2 cellular contexts compared by ENCODE assay signal in genomic region chr16:57380671-57381462, GRCh38.
TF ChIP-seq lines count a peak whose summit lies in the region.

No MANE protein-coding gene starts in this region.

TF ChIP-seq in IMR-90, 13 proteins besides CTCF, POLR2A, EP300 and RAD21:
- TF ChIP-seq CHD1 (IDR thresholded peaks at IDR 0.05; ENCODE audit: low read depth, low read length) = no peak

TF ChIP-seq in K562, 482 proteins besides CTCF, POLR2A, EP300 and RAD21:
- TF ChIP-seq CHD1 (IDR thresholded peaks at IDR 0.05; ENCODE audit: low read length) (no peak), HCFC1 (IDR thresholded peaks at IDR 0.05; ENCODE audit: low read depth, low read length) (no peak), SUPT5H (IDR thresholded peaks at IDR 0.05) (no peak), ZNF316 (IDR thresholded peaks at IDR 0.05) (no peak), NFIC (IDR thresholded peaks at IDR 0.05) (peak; percentile 77), ELF4 (CRISPR knock-in tag; IDR thresholded peaks at IDR 0.05) (no peak), ZNF583 (CRISPR knock-in tag; IDR thresholded peaks at IDR 0.05) (no peak), TOE1 (IDR thresholded peaks at IDR 0.05; ENCODE audit: borderline replicate concordance) (no peak), TOE1 (CRISPR knock-in tag; IDR thresholded peaks at IDR 0.05; ENCODE audit: borderline replicate concordance, low read depth) (no peak), JUN (IDR thresholded peaks at IDR 0.05; ENCODE audit: borderline replicate concordance, low read depth, low read length) (no peak), JUN (CRISPR knock-in tag; IDR thresholded peaks at IDR 0.05; ENCODE audit: borderline replicate concordance) (no peak), ELF2 (CRISPR knock-in tag; IDR thresholded peaks at IDR 0.05) (no peak), HMG20B (CRISPR knock-in tag; IDR thresholded peaks at IDR 0.05) (no peak), RBM25 (IDR thresholded peaks at IDR 0.05; ENCODE audit: low read depth, low read length, severe bottlenecking) (peak; percentile 62), MYNN (IDR thresholded peaks at IDR 0.05) (no peak), MYNN (CRISPR knock-in tag; IDR thresholded peaks at IDR 0.05) (no peak), PHF20 (IDR thresholded peaks at IDR 0.05; ENCODE audit: partially characterized antibody) (no peak), BCOR (IDR thresholded peaks at IDR 0.05) (0 out of 2 replicates have a peak, but pooled peaks have one; percentile 27)
- TF ChIP-seq, protein P1, sequence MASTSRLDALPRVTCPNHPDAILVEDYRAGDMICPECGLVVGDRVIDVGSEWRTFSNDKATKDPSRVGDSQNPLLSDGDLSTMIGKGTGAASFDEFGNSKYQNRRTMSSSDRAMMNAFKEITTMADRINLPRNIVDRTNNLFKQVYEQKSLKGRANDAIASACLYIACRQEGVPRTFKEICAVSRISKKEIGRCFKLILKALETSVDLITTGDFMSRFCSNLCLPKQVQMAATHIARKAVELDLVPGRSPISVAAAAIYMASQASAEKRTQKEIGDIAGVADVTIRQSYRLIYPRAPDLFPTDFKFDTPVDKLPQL (IDR thresholded peaks at IDR 0.05; ENCODE audit: extremely low read depth, insufficient read length) = no peak
- TF ChIP-seq, protein P2, sequence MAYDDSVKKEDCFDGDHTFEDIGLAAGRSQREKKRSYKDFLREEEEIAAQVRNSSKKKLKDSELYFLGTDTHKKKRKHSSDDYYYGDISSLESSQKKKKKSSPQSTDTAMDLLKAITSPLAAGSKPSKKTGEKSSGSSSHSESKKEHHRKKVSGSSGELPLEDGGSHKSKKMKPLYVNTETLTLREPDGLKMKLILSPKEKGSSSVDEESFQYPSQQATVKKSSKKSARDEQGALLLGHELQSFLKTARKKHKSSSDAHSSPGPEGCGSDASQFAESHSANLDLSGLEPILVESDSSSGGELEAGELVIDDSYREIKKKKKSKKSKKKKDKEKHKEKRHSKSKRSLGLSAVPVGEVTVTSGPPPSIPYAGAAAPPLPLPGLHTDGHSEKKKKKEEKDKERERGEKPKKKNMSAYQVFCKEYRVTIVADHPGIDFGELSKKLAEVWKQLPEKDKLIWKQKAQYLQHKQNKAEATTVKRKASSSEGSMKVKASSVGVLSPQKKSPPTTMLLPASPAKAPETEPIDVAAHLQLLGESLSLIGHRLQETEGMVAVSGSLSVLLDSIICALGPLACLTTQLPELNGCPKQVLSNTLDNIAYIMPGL (CRISPR knock-in tag; IDR thresholded peaks at IDR 0.05) = no peak
